Comparison of ENCODE assay signal across 20 cellular contexts in genomic region chr3:58176185-58176530, GRCh38. TPM values are rescaled to one million over a fixed set of nuclear protein-coding genes. Genes with fewer than 3 reads are reported as not detected.
DNase-seq lines count a peak whose midpoint lies in the region; ATAC-seq, FAIRE-seq and TF ChIP-seq lines count a peak whose summit lies in the region.
"Had no signal": no experiment of that assay in that cellular context is flagged by ENCODE, and none has a peak within 500 bp of the region (broad histone marks: within the 10 kb centered on the region; RNA-seq: fewer than 3 reads in every experiment).

No MANE protein-coding gene starts in this region.

- H3K27ac ChIP-seq in left ventricle myocardium inferior (replicated peaks) (peak overlapping the region; percentile 70), HepG2 (ENCODE audit: extremely low read length, insufficient read depth, low read length) (peak overlapping the region; percentile 95), parathyroid adenoma (peak overlapping the region; percentile 92)
- H3K27ac ChIP-seq: BLaER1, neutrophil had no signal

- no peak for TF ChIP-seq RAD21 in HepG2 (CRISPR knock-in tag; IDR thresholded peaks at IDR 0.05)

- no peak for TF ChIP-seq POLR2A in HepG2 (IDR thresholded peaks at IDR 0.05; ENCODE audit: insufficient read depth in 1 of 2, low read depth in 2 of 2, low read length in 2 of 2)
- no peak for TF ChIP-seq POLR2A in GM18505 (IDR thresholded peaks at IDR 0.05; ENCODE audit: borderline replicate concordance, extremely low read depth, insufficient read depth, insufficient read length)

- no peak for FAIRE-seq in HepG2 (lab: Jason Lieb, UNC)
- FAIRE-seq: GM19239 had no signal

- H3K79me2 ChIP-seq in HepG2 (ENCODE audit: insufficient read depth, low read length) (no peaks in the 10 kb centered on the region), parathyroid adenoma (no peaks in the 10 kb centered on the region)

- H3K9ac ChIP-seq in HepG2 (ENCODE audit: insufficient read depth, low read depth, low read length): peak overlapping the region; percentile 74
- no peak overlapping the region for H3K9ac ChIP-seq in parathyroid adenoma
- H3K9ac ChIP-seq: BLaER1 had no signal

- no peak for ATAC-seq in Right ventricle myocardium inferior
- no peak for ATAC-seq in HepG2
- no peak for ATAC-seq in left colon
- no peak for ATAC-seq in GM18505 (IDR thresholded peaks at IDR 0.05; ENCODE audit: unreplicated experiment)
- ATAC-seq in GM18909 (IDR thresholded peaks at IDR 0.05; ENCODE audit: poor library complexity, unreplicated experiment): no peak

- H3K4me3 ChIP-seq in left ventricle myocardium inferior (no peak overlapping the region), HepG2 (replicated peaks in 1 of 3; ENCODE audit: insufficient read depth in 1 of 3, low read depth in 2 of 3, low read length in 3 of 3) (peak overlapping the region; percentile 3 to 66 (median 24); a peak in 2 of 6 replicates), parathyroid adenoma (ENCODE audit: low read depth, low read length) (no peak overlapping the region)
- H3K4me3 ChIP-seq: BLaER1 had no signal

- H3K36me3 ChIP-seq in left ventricle myocardium inferior: peaks cover 8% of the 10 kb centered on the region
- peaks cover 0 to 4% of the 10 kb centered on the region in 2 experiments; a peak in 3 of 5 replicates for H3K36me3 ChIP-seq in HepG2 (replicated peaks in 1 of 2; ENCODE audit: control insufficient read depth in 1 of 2, insufficient read depth in 2 of 2, low read length in 2 of 2)
- no peaks in the 10 kb centered on the region for H3K36me3 ChIP-seq in parathyroid adenoma (ENCODE audit: control insufficient read depth, insufficient read depth, low read length)
- H3K36me3 ChIP-seq: neutrophil had no signal

- POLR2A ChIA-PET in HepG2 (lab: Yijun Ruan, JAX): interaction anchor here (0.8 to 3.9 kb wide), 14 partner anchors 9 to 1099 kb away, joined by 3 to 21 read pairs (median 6); partner anchors contain the start of genes FLNB, HTD2 and RPP14

- H3K4me2 ChIP-seq in HepG2 (ENCODE audit: low read depth, low read length) (peak overlapping the region; percentile 80), parathyroid adenoma (ENCODE audit: low read length) (peak overlapping the region; percentile 63)

- H2AFZ ChIP-seq in HepG2 (ENCODE audit: low read length): no peak overlapping the region
- peak overlapping the region; percentile 82 for H2AFZ ChIP-seq in parathyroid adenoma

- peaks cover 50% of the 10 kb centered on the region for H3K4me1 ChIP-seq in left ventricle myocardium inferior
- peaks cover 100% of the 10 kb centered on the region for H3K4me1 ChIP-seq in HepG2 (ENCODE audit: insufficient read depth, low read length)
- H3K4me1 ChIP-seq in parathyroid adenoma: peaks cover 34% of the 10 kb centered on the region

- intact Hi-C loops in left ventricle myocardium inferior (cut with micrococcal nuclease): no loop called here
- intact Hi-C loops in Right ventricle myocardium inferior (cut with DNase I): loop anchor here (2.0 kb wide), 1 partner anchor 167 kb away; the partner anchor contains the start of gene FLNB
- intact Hi-C loops in HepG2 (cut with micrococcal nuclease; ENCODE audit: unreplicated experiment): no loop called here
- intact Hi-C loops in left colon (cut with DNase I, micrococcal nuclease): loop anchor here in 1 of 2 donors (10.0 kb wide), 1 partner anchor 171 kb away; the partner anchor contains the start of gene FLNB

- no peaks in the 10 kb centered on the region for H3K27me3 ChIP-seq in left ventricle myocardium inferior (ENCODE audit: low read depth)
- peaks cover 0 to 16% of the 10 kb centered on the region in 2 experiments; a peak in 2 of 5 replicates for H3K27me3 ChIP-seq in HepG2 (ENCODE audit: control insufficient read depth in 1 of 2, insufficient read depth in 2 of 2, low read length in 2 of 2)
- H3K27me3 ChIP-seq in parathyroid adenoma (ENCODE audit: control insufficient read depth, insufficient read depth, low read length): no peaks in the 10 kb centered on the region

- H3K9me3 ChIP-seq in left ventricle myocardium inferior (replicated peaks) (no peaks in the 10 kb centered on the region), HepG2 (ENCODE audit: low read length) (no peaks in the 10 kb centered on the region), parathyroid adenoma (ENCODE audit: control insufficient read depth, low read length) (no peaks in the 10 kb centered on the region)
- H3K9me3 ChIP-seq: BLaER1, neutrophil had no signal

- CTCF ChIA-PET in HepG2 (lab: Yijun Ruan, JAX; ENCODE audit: low intra/inter-chr PET ratio, low total read pairs): no interaction called here

- in situ Hi-C loops in HepG2 (cut with HindIII; ENCODE audit: extremely low pct_ligation_motif_present, low pct_unique_long_range_greater_than_20kb): no loop called here

- DNase-seq in left ventricle myocardium inferior (no peak), Right ventricle myocardium inferior (ENCODE audit: missing footprints) (no peak), HepG2 (ENCODE audit: low spot score) (no peak), left colon (no peak), NCI-H2081 (lab: John Stamatoyannopoulos, UW) (no peak)
- DNase-seq: 8988T; activated CD4-positive, alpha-beta T cell treated with anti-CD3 and anti-CD28 coated beads, Interleukin-2, amount 50 U/mL, for 1 hour; activated naive CD4-positive, alpha-beta T cell treated with Interleukin-2 at 50 U/mL for 16 hours; H7; NCI-H187 treated with DMSO at 0.1 percent for 48 hours; NCI-H446; NK-92 treated with Interleukin-12 subunit alpha and Interleukin-12 subunit beta, amount 100 ng/mL, for 24 hours; stimulated activated naive CD8-positive, alpha-beta T cell treated with anti-CD3 and anti-CD28 coated beads, Interleukin-15, Interleukin-2, amounts not matched to agents 100 U/mL and 50 U/mL, for 24 hours had no signal

- WGBS in HepG2 (ENCODE audit: low lambda C conversion rate): 32% methylated on average over 3 of the region's 3 CpGs

- H4K20me1 ChIP-seq in HepG2 (ENCODE audit: insufficient read depth, low read length): no peaks in the 10 kb centered on the region
- H4K20me1 ChIP-seq: BLaER1 had no signal

- TF ChIP-seq CTCF in left ventricle myocardium inferior (IDR thresholded peaks at IDR 0.05; ENCODE audit: borderline replicate concordance) (no peak), HepG2 (CRISPR knock-in tag; IDR thresholded peaks at IDR 0.05) (no peak), parathyroid adenoma (IDR thresholded peaks at IDR 0.05) (no peak)

- TF ChIP-seq EP300 in HepG2 (IDR thresholded peaks at IDR 0.05; ENCODE audit: low read depth in 2 of 2, low read length in 2 of 2): no peak
- no peak for TF ChIP-seq EP300 in HepG2 (CRISPR knock-in tag; IDR thresholded peaks at IDR 0.05; ENCODE audit: borderline replicate concordance)

- no TSS peak for BruUV-seq in HepG2 (replicated peaks; lab: Mats Ljungman, UMichigan)

TF ChIP-seq in HepG2, 621 proteins besides CTCF, POLR2A, EP300 and RAD21 (continues in another document):
- TF ChIP-seq ZNF629 (CRISPR knock-in tag; conservative IDR thresholded peaks at IDR 0.05) (peak; percentile 98), RFX3 (CRISPR knock-in tag; IDR thresholded peaks at IDR 0.05) (no peak)

RNA-seq across cellular contexts. Expression of gene DNASE1L3, which starts 34.6 kb away (rescaled TPM):
- total RNA-seq in left ventricle myocardium inferior (4.5 TPM), Right ventricle myocardium inferior (2.1 TPM), HepG2 (2016; rRNA removed; fragmentation: Illumina TruSeq; extraction: Trizol) (0.55 and 0.86 TPM in 2 replicates), left colon (1 to 10 TPM; 1.2 to 8.1 TPM)
- 0.30 TPM in 1 of 2 replicates, not detected in the other for total RNA-seq in HepG2 (2016; cell fraction: cytosol; rRNA removed; fragmentation: Illumina TruSeq; extraction: Trizol; ENCODE audit: low read depth)
- 0.61 and 0.73 TPM in 2 replicates for total RNA-seq in HepG2 (2016; cell fraction: insoluble cytoplasmic fraction; rRNA removed; fragmentation: Illumina TruSeq; extraction: Trizol)
- 0.53 and 1.1 TPM in 2 replicates for total RNA-seq in HepG2 (2016; cell fraction: membrane; rRNA removed; fragmentation: Illumina TruSeq; extraction: Trizol)
- total RNA-seq in HepG2 (2016; cell fraction: nucleus; rRNA removed; fragmentation: Illumina TruSeq; extraction: Trizol): 0.22 TPM in 1 of 2 replicates, not detected in the other
- polyA plus RNA-seq in HepG2 (2011; rRNA removed): 1.0 and 1.7 TPM in 2 replicates
- 1.0 and 1.3 TPM in 2 replicates for polyA plus RNA-seq in HepG2 (2011; cell fraction: cytosol; rRNA removed)
- polyA plus RNA-seq in HepG2 (2011; cell fraction: nucleus; rRNA removed): 0.43 and 0.51 TPM in 2 replicates
- 0.33 and 2.5 TPM in 2 replicates for polyA plus RNA-seq in HepG2 (2012)
- polyA plus RNA-seq in HepG2 (2016; cell fraction: cytosol; fragmentation: Illumina TruSeq; extraction: Trizol; ENCODE audit: low read depth): 0.27 and 0.35 TPM in 2 replicates
- 0.44 and 0.59 TPM in 2 replicates for polyA plus RNA-seq in HepG2 (2016; cell fraction: insoluble cytoplasmic fraction; fragmentation: Illumina TruSeq; extraction: Trizol; ENCODE audit: low read depth)
- polyA plus RNA-seq in HepG2 (2016; cell fraction: membrane; fragmentation: Illumina TruSeq; extraction: Trizol; ENCODE audit: low read depth): 0.34 and 0.37 TPM in 2 replicates
- polyA plus RNA-seq in HepG2 (2016; cell fraction: nucleus; fragmentation: Illumina TruSeq; extraction: Trizol; ENCODE audit: insufficient read depth, low read depth): 0.55 TPM in 1 of 2 replicates, not detected in the other
- polyA minus RNA-seq in HepG2 (2011; rRNA and poly(A)+ RNA removed; ENCODE audit: low replicate concordance): 0.14 and 1.8 TPM in 2 replicates
- 0.88 TPM in 1 of 2 replicates, not detected in the other for polyA minus RNA-seq in HepG2 (2011; cell fraction: cytosol; rRNA and poly(A)+ RNA removed)
- polyA minus RNA-seq in HepG2 (2011; cell fraction: nucleus; rRNA and poly(A)+ RNA removed): 0.77 and 0.87 TPM in 2 replicates
- total RNA-seq: epithelial cell of proximal tubule, H7 had no signal

Comparison
In these comparisons a context has a peak if more than half of its experiments do, and no peak if none do; other contexts are left out.
1. H3K4me3 ChIP-seq: peak in HepG2 (3 of 3); none in left ventricle myocardium inferior (single experiment) and parathyroid adenoma (single experiment).
2. Peak in every context shown above with its lines, with median percentiles within 50 percentile points of each other: H3K27ac ChIP-seq.